25 cellular contexts compared by ENCODE assay signal in genomic region chr13:22662771-22663170, GRCh38.
"Had no signal": no experiment of that assay in that cellular context is flagged by ENCODE, and none has a peak within 500 bp of the region (broad histone marks: within the 10 kb centered on the region; RNA-seq: fewer than 3 reads in every experiment).

No MANE protein-coding gene starts in this region.

- H3K4me2 ChIP-seq: hepatocyte had no signal

- H3K4me1 ChIP-seq: colonic mucosa, esophagus muscularis mucosa, foreskin keratinocyte, gastroesophageal sphincter, heart left ventricle, left lung, prostate gland, right atrium auricular region, testis, tibial artery had no signal

- DNase-seq: colonic mucosa; effector memory CD4-positive, alpha-beta T cell; foreskin keratinocyte; heart left ventricle; kidney; left cardiac atrium; left lung; mesenchymal stem cell; mucosa of descending colon; naive thymus-derived CD8-positive, alpha-beta T cell; nephron progenitor cell; nucleus accumbens; stimulated activated CD4-positive, alpha-beta T cell treated with anti-CD3 and anti-CD28 coated beads, Interleukin-2, amount 100 ng/mL, for 24 hours; stimulated activated CD4-positive, alpha-beta T cell treated with anti-CD3 and anti-CD28 coated beads, Interleukin-4, amount 100 ng/mL, for 24 hours; stimulated activated naive CD8-positive, alpha-beta T cell treated with anti-CD3 and anti-CD28 coated beads, Interleukin-15, Interleukin-2, amounts not matched to agents 100 U/mL and 50 U/mL, for 24 hours; substantia nigra; testis; tibial artery had no signal

- H3K4me3 ChIP-seq: colonic mucosa, esophagus muscularis mucosa, gastroesophageal sphincter, heart left ventricle, hepatocyte, left lung, mucosa of descending colon, prostate gland, right atrium auricular region, testis, tibial artery had no signal

- ATAC-seq: foreskin keratinocyte; gastroesophageal sphincter; heart left ventricle; left cardiac atrium; left lung; mucosa of descending colon; naive thymus-derived CD8-positive, alpha-beta T cell; sciatic nerve; stimulated activated memory B cell treated with anti-CD40 and anti-IgM and Interleukin-4, amounts not matched to agents 10 μg/mL and 1 μg/mL and 100 μg/mL, for 72 hours; stimulated activated naive CD8-positive, alpha-beta T cell treated with anti-CD3 and anti-CD28 coated beads, Interleukin-15, Interleukin-2, amounts not matched to agents 100 U/mL and 50 U/mL, for 24 hours had no signal

- H3K79me2 ChIP-seq: hepatocyte had no signal

- H3K27ac ChIP-seq: colonic mucosa, esophagus muscularis mucosa, foreskin keratinocyte, gastroesophageal sphincter, heart left ventricle, hepatocyte, left lung, prostate gland, right atrium auricular region, testis, tibial artery had no signal

- H3K36me3 ChIP-seq: colonic mucosa, esophagus muscularis mucosa, gastroesophageal sphincter, heart left ventricle, left lung, prostate gland, right atrium auricular region, tibial artery had no signal

- H2AFZ ChIP-seq: hepatocyte had no signal

- H3K27me3 ChIP-seq: colonic mucosa, esophagus muscularis mucosa, foreskin keratinocyte, gastroesophageal sphincter, heart left ventricle, hepatocyte, left lung, right atrium auricular region, testis, tibial artery had no signal

- H3K9me3 ChIP-seq: colonic mucosa, esophagus muscularis mucosa, gastroesophageal sphincter, left lung, mucosa of descending colon, prostate gland, right atrium auricular region, testis, tibial artery had no signal
